In genomic region chr5:10057356-10057755, GRCh38 we compare ENCODE assay signal across 30 cellular contexts.
"Had no signal": no experiment of that assay in that cellular context is flagged by ENCODE, and none has a peak within 500 bp of the region (broad histone marks: within the 10 kb centered on the region; RNA-seq: fewer than 3 reads in every experiment).

No MANE protein-coding gene starts in this region.

- H3K27me3 Mint-ChIP-seq: activated CD4-positive, alpha-beta memory T cell treated with anti-CD3 and anti-CD28 coated beads, Interleukin-2, amount 10 ng/mL, durations not matched to agents 7 days and 5 days; activated CD4-positive, alpha-beta T cell treated with anti-CD3 and anti-CD28 coated beads for 36 hours; activated CD4-positive, alpha-beta T cell treated with anti-CD3 and anti-CD28 coated beads, Interleukin-2, amount 10 ng/mL, durations not matched to agents 24 days and 14 days; activated naive CD4-positive, alpha-beta T cell treated with anti-CD3 and anti-CD28 coated beads, Interleukin-2, amount 10 ng/mL, durations not matched to agents 7 days and 5 days; activated naive CD8-positive, alpha-beta T cell treated with anti-CD3 and anti-CD28 coated beads, Interleukin-2, amount 10 ng/mL, durations not matched to agents 7 days and 5 days; dendritic cell treated with granulocyte-macrophage colony-stimulating factor and Interleukin-4, amounts not matched to agents 40 ng/mL and 50 ng/mL, for 4 days; T-helper 17 cell had no signal

- DNase-seq: activated B cell treated with CpG ODN at 0.5 μM for 24 hours; activated CD4-positive, alpha-beta memory T cell treated with anti-CD3 and anti-CD28 coated beads, Interleukin-2, amount 10 ng/mL, durations not matched to agents 7 days and 5 days; activated CD4-positive, alpha-beta T cell treated with anti-CD3 and anti-CD28 coated beads for 36 hours; activated CD4-positive, alpha-beta T cell treated with anti-CD3 and anti-CD28 coated beads, Interleukin-2, amount 10 ng/mL, durations not matched to agents 24 days and 14 days; activated CD8-positive, alpha-beta memory T cell treated with anti-CD3 and anti-CD28 coated beads, Interleukin-2, amount 50 U/mL, for 48 hours; activated gamma-delta T cell; activated naive CD4-positive, alpha-beta T cell; activated naive CD4-positive, alpha-beta T cell treated with anti-CD3 and anti-CD28 coated beads, Interleukin-2, amount 10 ng/mL, durations not matched to agents 7 days and 5 days; activated naive CD8-positive, alpha-beta T cell treated with anti-CD3 and anti-CD28 coated beads, Interleukin-2, amount 10 ng/mL, durations not matched to agents 7 days and 5 days; activated T-cell treated with anti-CD3 and anti-CD28 coated beads for 4 hours; activated T-cell treated with anti-CD3 and anti-CD28 coated beads, Interleukin-2, amount 50 U/mL, for 24 hours; activated T-cell treated with anti-CD3 and anti-CD28 coated beads, Interleukin-2, amount 50 U/mL, for 72 hours; central memory CD4-positive, alpha-beta T cell; cerebellar nuclear complex; colonic mucosa; dorsolateral prefrontal cortex; effector memory CD4-positive, alpha-beta T cell; endodermal cell; foreskin fibroblast; head of caudate nucleus; T-helper 17 cell; T1000; WERI-Rb-1 had no signal

- H3K4me3 Mint-ChIP-seq: activated B cell treated with CpG ODN at 0.5 μM for 24 hours; activated CD4-positive, alpha-beta memory T cell treated with anti-CD3 and anti-CD28 coated beads, Interleukin-2, amount 10 ng/mL, durations not matched to agents 7 days and 5 days; activated CD4-positive, alpha-beta T cell treated with anti-CD3 and anti-CD28 coated beads for 36 hours; activated CD4-positive, alpha-beta T cell treated with anti-CD3 and anti-CD28 coated beads, Interleukin-2, amount 10 ng/mL, durations not matched to agents 24 days and 14 days; activated naive CD4-positive, alpha-beta T cell treated with anti-CD3 and anti-CD28 coated beads, Interleukin-2, amount 10 ng/mL, durations not matched to agents 7 days and 5 days; activated naive CD8-positive, alpha-beta T cell treated with anti-CD3 and anti-CD28 coated beads, Interleukin-2, amount 10 ng/mL, durations not matched to agents 7 days and 5 days; activated T-cell treated with anti-CD3 and anti-CD28 coated beads, Interleukin-2, amount 50 U/mL, for 24 hours; activated T-cell treated with anti-CD3 and anti-CD28 coated beads, Interleukin-2, amount 50 U/mL, for 72 hours; brain; dendritic cell treated with granulocyte-macrophage colony-stimulating factor and Interleukin-4, amounts not matched to agents 40 ng/mL and 50 ng/mL, for 4 days; endodermal cell; T-helper 17 cell; T-helper 2 cell treated with Interferon-gamma antibody and Interleukin-4, amounts not matched to agents 5 μg/mL and 100 μg/mL, for 36 hours had no signal

- H3K27ac Mint-ChIP-seq: activated B cell treated with CpG ODN at 0.5 μM for 24 hours; activated CD4-positive, alpha-beta memory T cell treated with anti-CD3 and anti-CD28 coated beads, Interleukin-2, amount 10 ng/mL, durations not matched to agents 7 days and 5 days; activated CD4-positive, alpha-beta T cell treated with anti-CD3 and anti-CD28 coated beads for 36 hours; activated CD4-positive, alpha-beta T cell treated with anti-CD3 and anti-CD28 coated beads, Interleukin-2, amount 10 ng/mL, durations not matched to agents 24 days and 14 days; activated naive CD4-positive, alpha-beta T cell treated with anti-CD3 and anti-CD28 coated beads, Interleukin-2, amount 10 ng/mL, durations not matched to agents 7 days and 5 days; activated naive CD4-positive, alpha-beta T cell treated with anti-CD3 and anti-CD28 coated beads, Interleukin-2, amount 50 U/mL, for 72 hours; activated naive CD8-positive, alpha-beta T cell treated with anti-CD3 and anti-CD28 coated beads, Interleukin-2, amount 10 ng/mL, durations not matched to agents 7 days and 5 days; activated T-cell treated with anti-CD3 and anti-CD28 coated beads, Interleukin-2, amount 50 U/mL, for 24 hours; activated T-cell treated with anti-CD3 and anti-CD28 coated beads, Interleukin-2, amount 50 U/mL, for 72 hours; brain; dendritic cell treated with granulocyte-macrophage colony-stimulating factor and Interleukin-4, amounts not matched to agents 40 ng/mL and 50 ng/mL, for 4 days; endodermal cell; T-helper 17 cell; T-helper 2 cell treated with Interferon-gamma antibody and Interleukin-4, amounts not matched to agents 5 μg/mL and 100 μg/mL, for 36 hours had no signal

- H3K4me3 ChIP-seq: ascending aorta, breast epithelium, cardiac muscle cell, colonic mucosa, dorsolateral prefrontal cortex had no signal

- H3K9me3 ChIP-seq: ascending aorta, colonic mucosa had no signal

- H3K27ac ChIP-seq: ascending aorta, breast epithelium, cardiac muscle cell, colonic mucosa, dorsolateral prefrontal cortex, WERI-Rb-1 had no signal

- H3K27me3 ChIP-seq: ascending aorta, breast epithelium, cardiac muscle cell, colonic mucosa, dorsolateral prefrontal cortex had no signal

- H3K4me1 Mint-ChIP-seq: activated B cell treated with CpG ODN at 0.5 μM for 24 hours; activated CD4-positive, alpha-beta memory T cell treated with anti-CD3 and anti-CD28 coated beads, Interleukin-2, amount 10 ng/mL, durations not matched to agents 7 days and 5 days; activated CD4-positive, alpha-beta T cell treated with anti-CD3 and anti-CD28 coated beads for 36 hours; activated CD4-positive, alpha-beta T cell treated with anti-CD3 and anti-CD28 coated beads, Interleukin-2, amount 10 ng/mL, durations not matched to agents 24 days and 14 days; activated naive CD4-positive, alpha-beta T cell treated with anti-CD3 and anti-CD28 coated beads, Interleukin-2, amount 10 ng/mL, durations not matched to agents 7 days and 5 days; endodermal cell; T-helper 17 cell had no signal

- H3K36me3 Mint-ChIP-seq: activated naive CD4-positive, alpha-beta T cell treated with anti-CD3 and anti-CD28 coated beads, Interleukin-2, amount 10 ng/mL, durations not matched to agents 7 days and 5 days; activated naive CD8-positive, alpha-beta T cell treated with anti-CD3 and anti-CD28 coated beads, Interleukin-2, amount 10 ng/mL, durations not matched to agents 7 days and 5 days had no signal

- H3K4me1 ChIP-seq: ascending aorta, breast epithelium, colonic mucosa had no signal

- H3K36me3 ChIP-seq: ascending aorta, breast epithelium, cardiac muscle cell, colonic mucosa, WERI-Rb-1 had no signal
